14 cellular contexts compared by ENCODE assay signal in the genomic region with DNA sequence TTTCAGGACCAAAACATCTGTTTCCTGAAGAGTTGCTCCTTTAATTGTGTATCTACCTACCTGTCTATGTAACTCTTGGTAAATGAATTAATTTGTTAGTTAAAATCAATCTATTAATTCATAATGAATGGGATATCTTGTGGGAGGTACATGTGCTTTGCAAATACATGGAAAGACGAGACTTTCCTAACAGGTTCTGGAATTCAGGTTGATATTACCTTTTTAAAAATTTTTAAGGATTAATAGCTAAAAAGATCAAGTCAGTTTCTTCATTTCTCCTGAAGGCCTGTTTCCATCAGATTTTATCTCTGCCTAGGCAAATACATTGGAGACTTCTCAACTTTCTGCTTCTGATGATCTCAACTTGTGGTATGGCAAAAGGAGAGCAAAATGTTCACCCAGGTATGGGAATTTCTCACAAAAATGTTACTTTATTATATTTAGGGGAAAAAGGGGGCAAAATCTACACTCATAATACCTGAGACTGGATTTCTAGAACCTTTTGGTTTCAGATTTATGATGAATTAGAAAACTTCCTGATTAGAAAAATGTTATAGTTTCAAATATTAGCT. TPM values are rescaled to one million over a fixed set of nuclear protein-coding genes. Genes with fewer than 3 reads are reported as not detected.
DNase-seq lines count a peak whose midpoint lies in the region; ATAC-seq and TF ChIP-seq lines count a peak whose summit lies in the region.
"Had no signal": no experiment of that assay in that cellular context is flagged by ENCODE, and none has a peak within 500 bp of the region (broad histone marks: within the 10 kb centered on the region; RNA-seq: fewer than 3 reads in every experiment).

No MANE protein-coding gene starts in this region.

- CTCF ChIA-PET in Panc1 (lab: Charles Lee) = interaction anchor here (0.7 kb wide), 2 partner anchors 34 to 493 kb away, joined by 5 to 10 read pairs; no protein-coding TSS in a partner anchor

- H3K36me3 ChIP-seq in ACC112 (ENCODE audit: insufficient read depth, low read length) (peaks cover 4% of the 10 kb centered on the region), Panc1 (ENCODE audit: control insufficient read depth, insufficient read depth, low read length) (peaks cover 20% of the 10 kb centered on the region; the same call in 1 of the 2 replicates), esophagus squamous epithelium (no peaks in the 10 kb centered on the region), psoas muscle (ENCODE audit: insufficient read depth in 1 of 2, low read depth in 1 of 2) (peaks cover 2 to 3% of the 10 kb centered on the region in 2 donors)

- DNase-seq in Panc1 (ENCODE audit: low read depth, low spot score) = no peak
- DNase-seq in esophagus squamous epithelium (lab: John Stamatoyannopoulos, UW) = no peak
- DNase-seq in psoas muscle = no peak
- no peak for DNase-seq in RPMI8226
- DNase-seq in HCEC 1CT = no peak
- DNase-seq: activated CD8-positive, alpha-beta T cell treated with anti-CD3 and anti-CD28 coated beads, Interleukin-2, amount 10 ng/mL, durations not matched to agents 7 days and 5 days; activated effector memory CD4-positive, alpha-beta T cell treated with Interleukin-2 at 50 U/mL for 16 hours; effector memory CD8-positive, alpha-beta T cell; NCI-H1417 treated with DMSO at 0.1 percent for 48 hours; NCI-H510A had no signal

- H3K4me3 Mint-ChIP-seq in stimulated activated memory B cell treated with anti-CD40 and anti-IgM and Interleukin-4, amounts not matched to agents 10 μg/mL and 1 μg/mL and 100 μg/mL, for 72 hours = no peak overlapping the region
- H3K4me3 Mint-ChIP-seq: activated CD8-positive, alpha-beta T cell treated with anti-CD3 and anti-CD28 coated beads, Interleukin-2, amount 10 ng/mL, durations not matched to agents 7 days and 5 days; effector memory CD8-positive, alpha-beta T cell had no signal

- no peak overlapping the region for H2AFZ ChIP-seq in ACC112 (ENCODE audit: low read length, unreplicated experiment)

- POLR2A ChIA-PET in Panc1 (lab: Charles Lee) = interaction anchor here (0.6 to 0.7 kb wide), 3 partner anchors 11 to 110 kb away, joined by 6 to 16 read pairs (median 7); no protein-coding TSS in a partner anchor

- peaks cover 90% of the 10 kb centered on the region for H3K4me1 ChIP-seq in ACC112 (ENCODE audit: control insufficient read depth, insufficient read depth, low read length, unreplicated experiment)
- peaks cover 89% of the 10 kb centered on the region for H3K4me1 ChIP-seq in Panc1 (ENCODE audit: control insufficient read depth, insufficient read depth, low read length)
- peaks cover 0 to 52% (median 12%) of the 10 kb centered on the region in 3 donors for H3K4me1 ChIP-seq in esophagus squamous epithelium
- H3K4me1 ChIP-seq in psoas muscle = peaks cover 59% of the 10 kb centered on the region

- in situ Hi-C loops in Panc1 (cut with HindIII; ENCODE audit: low pct_unique_long_range_greater_than_20kb, low sequenced_read_pairs) = no loop called here

- intact Hi-C loops in Panc1 (cut with micrococcal nuclease; ENCODE audit: unreplicated experiment) (no loop called here), esophagus squamous epithelium (cut with DNase I) (no loop called here), psoas muscle (cut with DNase I) (no loop called here)

- no peak for ATAC-seq in Panc1
- ATAC-seq in psoas muscle = no peak
- ATAC-seq in HG02870 (IDR thresholded peaks at IDR 0.05; ENCODE audit: unreplicated experiment) = no peak
- ATAC-seq in stimulated activated memory B cell treated with anti-CD40 and anti-IgM and Interleukin-4, amounts not matched to agents 10 μg/mL and 1 μg/mL and 100 μg/mL, for 72 hours = no peak
- ATAC-seq: activated CD8-positive, alpha-beta T cell treated with anti-CD3 and anti-CD28 coated beads, Interleukin-2, amount 10 ng/mL, durations not matched to agents 7 days and 5 days; effector memory CD8-positive, alpha-beta T cell had no signal

- no TSS peak for BruUV-seq in Panc1 (replicated peaks; lab: Mats Ljungman, UMichigan)

- H3K4me1 Mint-ChIP-seq in stimulated activated memory B cell treated with anti-CD40 and anti-IgM and Interleukin-4, amounts not matched to agents 10 μg/mL and 1 μg/mL and 100 μg/mL, for 72 hours = no peaks in the 10 kb centered on the region

- no peak for TF ChIP-seq POLR2A in esophagus squamous epithelium (IDR thresholded peaks at IDR 0.05)

- no peaks in the 10 kb centered on the region for H3K9me3 Mint-ChIP-seq in stimulated activated memory B cell treated with anti-CD40 and anti-IgM and Interleukin-4, amounts not matched to agents 10 μg/mL and 1 μg/mL and 100 μg/mL, for 72 hours
- H3K9me3 Mint-ChIP-seq: brain had no signal

- TF ChIP-seq CTCF in Panc1 (IDR thresholded peaks at IDR 0.05) (no peak), esophagus squamous epithelium (IDR thresholded peaks at IDR 0.05) (no peak), psoas muscle (IDR thresholded peaks at IDR 0.05) (no peak)

- H3K4me3 ChIP-seq in ACC112 (ENCODE audit: low read depth, low read length) (peak overlapping the region; percentile 41), Panc1 (ENCODE audit: low read depth in 2 of 2, low read length in 2 of 2) (no peak overlapping the region), esophagus squamous epithelium (no peak overlapping the region), psoas muscle (peak overlapping the region; percentile 9)

- H3K9me3 ChIP-seq in Panc1 (ENCODE audit: control insufficient read depth, insufficient read depth, low read depth, low read length) (no peaks in the 10 kb centered on the region), esophagus squamous epithelium (no peaks in the 10 kb centered on the region), psoas muscle (no peaks in the 10 kb centered on the region)

- H3K27me3 ChIP-seq in ACC112 (ENCODE audit: insufficient read depth, low read length) = no peaks in the 10 kb centered on the region
- no peaks in the 10 kb centered on the region for H3K27me3 ChIP-seq in Panc1 (ENCODE audit: control insufficient read depth, insufficient read depth, low read length)
- H3K27me3 ChIP-seq in esophagus squamous epithelium = no peaks in the 10 kb centered on the region
- no peaks in the 10 kb centered on the region for H3K27me3 ChIP-seq in psoas muscle (ENCODE audit: insufficient read depth in 3 of 3, low read length in 2 of 3)

- WGBS in esophagus squamous epithelium, 2 donors = 81 to 83% methylated on average over 1 of the region's 1 CpG
- WGBS in psoas muscle, 3 donors = 92 to 96% (median 92%) methylated on average over 1 of the region's 1 CpG

- H3K27ac ChIP-seq in ACC112 (ENCODE audit: low read depth, low read length) (peak overlapping the region; percentile 100), Panc1 (ENCODE audit: low read length) (peak overlapping the region; percentile 98), esophagus squamous epithelium (peak overlapping the region in 3 of 4 donors; percentile 37 to 67 (median 49)), psoas muscle (peak overlapping the region; percentile 67)

- no peak overlapping the region for H3K27ac Mint-ChIP-seq in stimulated activated memory B cell treated with anti-CD40 and anti-IgM and Interleukin-4, amounts not matched to agents 10 μg/mL and 1 μg/mL and 100 μg/mL, for 72 hours
- H3K27ac Mint-ChIP-seq: activated CD8-positive, alpha-beta T cell treated with anti-CD3 and anti-CD28 coated beads, Interleukin-2, amount 10 ng/mL, durations not matched to agents 7 days and 5 days; brain; effector memory CD8-positive, alpha-beta T cell had no signal

- no peaks in the 10 kb centered on the region for H3K36me3 Mint-ChIP-seq in stimulated activated memory B cell treated with anti-CD40 and anti-IgM and Interleukin-4, amounts not matched to agents 10 μg/mL and 1 μg/mL and 100 μg/mL, for 72 hours
- H3K36me3 Mint-ChIP-seq: brain had no signal

- peaks cover 63% of the 10 kb centered on the region for H3K79me2 ChIP-seq in ACC112 (ENCODE audit: control insufficient read depth, insufficient read depth, low read length, unreplicated experiment)

- no peaks in the 10 kb centered on the region for H3K27me3 Mint-ChIP-seq in stimulated activated memory B cell treated with anti-CD40 and anti-IgM and Interleukin-4, amounts not matched to agents 10 μg/mL and 1 μg/mL and 100 μg/mL, for 72 hours
- H3K27me3 Mint-ChIP-seq: effector memory CD8-positive, alpha-beta T cell had no signal

RNA-seq across cellular contexts. Expression of gene TFPI, which starts 7.4 kb away (rescaled TPM):
- total RNA-seq in Panc1 (2021; ENCODE audit: unreplicated experiment) = 129 TPM
- polyA plus RNA-seq in Panc1 (2012; ENCODE audit: insufficient read length) = 51.3 TPM
- 10 to 100 TPM in 2 of 4 donors, 1 to 10 TPM in 2; 3.5 to 89.6 (median 22.5) TPM for total RNA-seq in esophagus squamous epithelium
- total RNA-seq in psoas muscle = 10 to 100 TPM; 24.1 to 84.6 (median 45.4) TPM
- polyA plus RNA-seq in psoas muscle = 10 to 100 TPM; 15.0 to 96.0 (median 15.5) TPM
- total RNA-seq: activated CD8-positive, alpha-beta T cell treated with anti-CD3 and anti-CD28 coated beads, Interleukin-2, amount 10 ng/mL, durations not matched to agents 7 days and 5 days had no signal

Comparison
In these comparisons a context has a peak if more than half of its experiments do, and no peak if none do; other contexts are left out.
1. H3K27ac ChIP-seq: peak in every context shown above with its lines; median percentile 100 in ACC112; 98 in Panc1; 67 in psoas muscle; 49 in esophagus squamous epithelium.
2. H3K4me3 ChIP-seq: peak in ACC112 (single experiment) and psoas muscle (single experiment); none in Panc1 (0 of 2) and esophagus squamous epithelium (0 of 4).